Comparison of ENCODE assay signal across 18 cellular contexts in the genomic region with DNA sequence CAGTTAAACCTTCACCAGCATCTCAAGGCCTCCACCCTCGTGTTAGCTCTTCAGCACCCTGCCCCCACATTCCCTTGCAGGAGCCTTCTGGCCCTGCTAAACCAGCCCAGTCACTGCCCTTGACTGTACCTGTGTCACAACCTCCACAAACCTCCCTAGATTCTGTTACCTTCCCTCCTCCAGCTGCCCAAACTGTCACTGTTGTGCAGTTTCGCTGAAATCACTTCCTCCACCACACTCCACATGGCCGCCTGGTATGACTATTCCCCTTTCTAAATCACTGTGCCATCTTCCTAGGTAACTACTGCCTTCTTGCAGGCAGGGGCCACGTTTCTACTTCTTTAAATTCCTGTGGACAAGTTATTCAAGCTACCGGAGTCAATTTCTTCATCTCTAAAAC.
DNase-seq lines count a peak whose midpoint lies in the region; ATAC-seq, FAIRE-seq and TF ChIP-seq lines count a peak whose summit lies in the region.
"Had no signal": no experiment of that assay in that cellular context is flagged by ENCODE, and none has a peak within 500 bp of the region (broad histone marks: within the 10 kb centered on the region; RNA-seq: fewer than 3 reads in every experiment).

No MANE protein-coding gene starts in this region.

- no peak overlapping the region for H3K4me3 ChIP-seq in GM12865 (ENCODE audit: low read depth, low read length)
- H3K4me3 ChIP-seq in HL-60 (replicated peaks; ENCODE audit: insufficient read depth, low read length): no peak overlapping the region
- H3K4me3 ChIP-seq: Peyer's patch had no signal

- no peak overlapping the region for H3K4me3 Mint-ChIP-seq in nephron
- H3K4me3 Mint-ChIP-seq: B cell; CD4-positive, alpha-beta T cell; HFFc6 had no signal

- FAIRE-seq in H54 (lab: Jason Lieb, UNC): no peak
- FAIRE-seq: HTR-8/SVneo had no signal

- H3K9me3 Mint-ChIP-seq in nephron: no peaks in the 10 kb centered on the region
- H3K9me3 Mint-ChIP-seq: CD4-positive, alpha-beta T cell; HFFc6 had no signal

- no peaks in the 10 kb centered on the region for H3K36me3 Mint-ChIP-seq in nephron (ENCODE audit: low read depth)

- peaks cover 59% of the 10 kb centered on the region for H3K4me1 Mint-ChIP-seq in nephron
- H3K4me1 Mint-ChIP-seq: B cell had no signal

- H3K27me3 ChIP-seq in HL-60 (ENCODE audit: insufficient read depth, poor library complexity, severe bottlenecking): no peaks in the 10 kb centered on the region
- H3K27me3 ChIP-seq: Peyer's patch had no signal

- no peak for TF ChIP-seq CTCF in GM12865 (IDR thresholded peaks at IDR 0.05; ENCODE audit: insufficient read depth, low read depth, low read length, missing control alignments)
- TF ChIP-seq CTCF in HL-60 (IDR thresholded peaks at IDR 0.05; ENCODE audit: insufficient read depth, low read length): no peak
- no peak for TF ChIP-seq CTCF in nephron (IDR thresholded peaks at IDR 0.05; ENCODE audit: unreplicated experiment in 3 of 3)

- peak overlapping the region; percentile 0 to 73 (median 8) for H3K27ac Mint-ChIP-seq in nephron
- H3K27ac Mint-ChIP-seq: B cell; CD4-positive, alpha-beta T cell; HFFc6 had no signal

- ATAC-seq in GM21717 (IDR thresholded peaks at IDR 0.05; ENCODE audit: unreplicated experiment) (no peak), GM18870 (IDR thresholded peaks at IDR 0.05; ENCODE audit: unreplicated experiment) (no peak)

- H3K27me3 Mint-ChIP-seq in nephron (ENCODE audit: low read depth): peaks cover 32% of the 10 kb centered on the region
- H3K27me3 Mint-ChIP-seq: B cell had no signal

- DNase-seq in AML-193 (lab: John Stamatoyannopoulos, UW) (peak; percentile 5 to 23), GM12865 (ENCODE audit: low read depth) (peak; percentile 18), HL-60 (ENCODE audit: low read depth in 1 of 2, low spot score in 1 of 2) (peak; percentile 1 to 70), H54 (ENCODE audit: insufficient read length, low spot score) (no peak)
- DNase-seq: CD4-positive, alpha-beta T cell; DMS53; HFFc6; NCI-H187; NCI-H226; NCI-H524 treated with DMSO at 0.1 percent for 48 hours; Peyer's patch; Right ventricle myocardium superior; SK-N-SH had no signal

- no peak for TF ChIP-seq POLR2A in H54 (IDR thresholded peaks at IDR 0.05; ENCODE audit: low read depth, low read length)

- H3K27ac ChIP-seq in HL-60 (replicated peaks): no peak overlapping the region; the same call in 1 of the 2 replicates
- H3K27ac ChIP-seq: Peyer's patch had no signal
